ENCODE assay signal across 11 cellular contexts in genomic region chr17:79085921-79086551, GRCh38.
"Had no signal": no experiment of that assay in that cellular context is flagged by ENCODE, and none has a peak within 500 bp of the region (broad histone marks: within the 10 kb centered on the region; RNA-seq: fewer than 3 reads in every experiment).

No MANE protein-coding gene starts in this region.

- H3K36me3 ChIP-seq: colonic mucosa had no signal

- H3K4me3 ChIP-seq: colonic mucosa, heart right ventricle, left ventricle myocardium inferior had no signal

- H3K27ac ChIP-seq: colonic mucosa, heart right ventricle, left ventricle myocardium inferior had no signal

- H3K9me3 Mint-ChIP-seq: naive thymus-derived CD4-positive, alpha-beta T cell; nephron progenitor cell; type B pancreatic cell had no signal

- H3K27me3 Mint-ChIP-seq: naive thymus-derived CD4-positive, alpha-beta T cell; type B pancreatic cell had no signal

- H3K27me3 ChIP-seq: colonic mucosa had no signal

- DNase-seq: colonic mucosa; hypothalamus; islet precursor cell; left ventricle myocardium inferior; naive thymus-derived CD4-positive, alpha-beta T cell; nephron progenitor cell; small intestine; stimulated activated CD4-positive, alpha-beta T cell treated with anti-CD3 and anti-CD28 coated beads, Interleukin-12 subunit alpha, Interleukin-12 subunit beta, amount 100 ng/mL, for 4 hours; stimulated activated naive CD4-positive, alpha-beta T cell treated with Interleukin-2 at 50 U/mL for 16 hours had no signal

- H3K9me3 ChIP-seq: colonic mucosa, heart right ventricle, left ventricle myocardium inferior had no signal

- H3K4me3 Mint-ChIP-seq: naive thymus-derived CD4-positive, alpha-beta T cell; nephron progenitor cell; type B pancreatic cell had no signal

- H3K36me3 Mint-ChIP-seq: type B pancreatic cell had no signal

- H3K27ac Mint-ChIP-seq: naive thymus-derived CD4-positive, alpha-beta T cell; nephron progenitor cell; type B pancreatic cell had no signal

- H3K4me1 ChIP-seq: colonic mucosa had no signal

- ATAC-seq: heart right ventricle; naive thymus-derived CD4-positive, alpha-beta T cell had no signal
